ENCODE assay signal across 8 cellular contexts in the genomic region with DNA sequence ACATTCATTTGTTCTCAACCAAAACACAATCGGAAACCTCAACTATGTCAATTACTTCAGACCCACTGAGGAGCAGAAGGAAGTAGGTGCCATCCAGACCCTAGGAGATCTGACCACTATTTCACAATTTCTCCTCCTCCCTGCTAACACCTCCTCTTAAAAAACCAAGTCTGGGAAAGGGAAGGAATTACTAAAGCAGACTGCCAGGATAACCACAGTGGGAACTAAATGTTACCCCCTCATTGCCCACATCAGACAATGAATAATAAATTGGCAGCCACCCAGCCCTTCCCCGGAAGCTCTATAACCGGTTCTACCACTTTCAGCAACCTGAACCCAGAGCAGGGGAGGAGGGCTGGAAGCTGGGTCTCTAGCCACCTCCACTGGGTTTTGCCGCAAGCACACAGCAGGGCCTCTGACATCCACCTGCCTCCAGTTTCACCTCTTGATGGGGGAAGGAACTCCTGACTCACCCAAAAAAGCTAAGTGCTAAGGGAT.
DNase-seq lines count a peak whose midpoint lies in the region; ATAC-seq lines count a peak whose summit lies in the region.

No MANE protein-coding gene starts in this region.

- DNase-seq in GM03348 (ENCODE audit: low spot score) (peak; percentile 65), NCI-H345 (lab: John Stamatoyannopoulos, UW) (peak; percentile 96), activated T-cell treated with anti-CD3 and anti-CD28 coated beads for 24 hours (ENCODE audit: low read depth) (peak; percentile 60), glomerular visceral epithelial cell (ENCODE audit: extremely low spot score) (peak; percentile 99), NCI-H524 (lab: John Stamatoyannopoulos, UW) (no peak)
- peak; percentile 64 for DNase-seq in stimulated activated CD4-positive, alpha-beta T cell treated with anti-CD3 and anti-CD28 coated beads, Interleukin-2, amount 100 ng/mL, for 4 hours (ENCODE audit: low read depth)

- no peak for ATAC-seq in HG03354 (IDR thresholded peaks at IDR 0.05; ENCODE audit: poor library complexity, severe bottlenecking, unreplicated experiment)
- no peak for ATAC-seq in GM21381 (IDR thresholded peaks at IDR 0.05; ENCODE audit: unreplicated experiment)

Comparison
In these comparisons a context has a peak if more than half of its experiments do, and no peak if none do; other contexts are left out.
1. DNase-seq: peak in GM03348 (single experiment), NCI-H345 (single experiment), activated T-cell treated with anti-CD3 and anti-CD28 coated beads for 24 hours (single experiment), glomerular visceral epithelial cell (single experiment) and stimulated activated CD4-positive, alpha-beta T cell treated with anti-CD3 and anti-CD28 coated beads, Interleukin-2, amount 100 ng/mL, for 4 hours (single experiment); none in NCI-H524 (0 of 2).